In the genomic region with DNA sequence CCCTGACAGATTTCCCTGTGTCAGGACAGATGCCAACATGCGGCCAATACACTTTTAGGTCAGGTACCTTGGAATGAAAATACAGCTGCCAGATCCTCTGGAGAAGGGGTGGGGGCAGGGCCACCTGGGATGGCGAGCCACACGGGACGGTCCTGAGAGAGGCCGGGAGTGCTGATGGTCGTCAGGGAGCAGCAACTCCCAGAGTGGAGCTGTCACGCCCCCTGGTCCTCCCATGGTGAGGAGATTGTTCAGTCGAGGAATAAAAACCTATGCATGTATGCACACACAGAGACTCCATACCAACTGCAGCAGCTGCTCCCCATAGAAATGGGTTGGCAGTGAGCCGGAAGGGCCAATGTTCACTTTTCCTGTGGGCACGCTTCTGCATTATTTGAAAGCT, we compare ENCODE assay signal across 27 cellular contexts. TPM values are rescaled to one million over a fixed set of nuclear protein-coding genes. Genes with fewer than 3 reads are reported as not detected.
DNase-seq lines count a peak whose midpoint lies in the region; ATAC-seq, FAIRE-seq and TF ChIP-seq lines count a peak whose summit lies in the region.
"Had no signal": no experiment of that assay in that cellular context is flagged by ENCODE, and none has a peak within 500 bp of the region (broad histone marks: within the 10 kb centered on the region; RNA-seq: fewer than 3 reads in every experiment).

No MANE protein-coding gene starts in this region.

- H3K36me3 ChIP-seq in mammary epithelial cell (ENCODE audit: insufficient read depth, low read length), result no peaks in the 10 kb centered on the region
- H3K36me3 ChIP-seq in breast epithelium, result no peaks in the 10 kb centered on the region
- H3K36me3 ChIP-seq in GM12878 (ENCODE audit: control insufficient read depth in 2 of 2, insufficient read depth in 2 of 2, low read length in 1 of 2), result no peaks in the 10 kb centered on the region
- no peaks in the 10 kb centered on the region for H3K36me3 ChIP-seq in testis (ENCODE audit: low read depth, missing control alignments)
- no peaks in the 10 kb centered on the region for H3K36me3 ChIP-seq in H7 (replicated peaks; ENCODE audit: control insufficient read depth, insufficient read depth, low read length)
- H3K36me3 ChIP-seq: heart right ventricle, lower lobe of right lung, right lobe of liver, thyroid gland had no signal

- WGBS in mammary epithelial cell (ENCODE audit: low coverage, missing lambda C conversion rate), result 50% methylated on average over 9 of the region's 10 CpGs
- 84% methylated on average over 10 of the region's 10 CpGs for WGBS in GM12878 (ENCODE audit: insufficient coverage, insufficient replicate concordance, low lambda C conversion rate, missing lambda C conversion rate)
- WGBS in testis, 2 donors, result 73 to 79% methylated on average over 10 of the region's 10 CpGs

- H3K4me2 ChIP-seq in mammary epithelial cell (ENCODE audit: insufficient read depth, low read depth, low read length), result no peak overlapping the region
- H3K4me2 ChIP-seq in GM12878 (ENCODE audit: control insufficient read depth, insufficient read depth), result no peak overlapping the region

- SMC1A ChIA-PET in GM12878 (lab: Charles Lee; ENCODE audit: uncharacterized antibody, unreplicated experiment), result interaction anchor here (0.8 to 3.0 kb wide), 11 partner anchors 9 to 223 kb away, joined by 3 to 14 read pairs (median 4); no protein-coding TSS in a partner anchor

- FAIRE-seq in GM12878 (lab: Jason Lieb, UNC), result no peak
- FAIRE-seq: A204.1, TTC549 had no signal

- no peak overlapping the region for H3K4me3 Mint-ChIP-seq in nephron
- H3K4me3 Mint-ChIP-seq: effector memory CD8-positive, alpha-beta T cell; H9; neural crest cell had no signal

- POLR2A ChIA-PET in GM12878 (lab: Charles Lee), result interaction anchor here (1.7 kb wide), 1 partner anchor 21 kb away, joined by 5 read pairs; no protein-coding TSS in a partner anchor

- no peak for TF ChIP-seq EP300 in GM12878 (IDR thresholded peaks at IDR 0.05; ENCODE audit: borderline replicate concordance in 1 of 2, control insufficient read depth in 1 of 2, low read depth in 2 of 2, low read length in 2 of 2)

- no peak for TF ChIP-seq POLR2A in breast epithelium (IDR thresholded peaks at IDR 0.05)
- TF ChIP-seq POLR2A in GM12878 (IDR thresholded peaks at IDR 0.05; ENCODE audit: low read depth, low read length), result no peak
- TF ChIP-seq POLR2A in testis (IDR thresholded peaks at IDR 0.05), result no peak

- intact Hi-C loops in mammary epithelial cell (cut with micrococcal nuclease) (no loop called here), breast epithelium (cut with DNase I; ENCODE audit: low total_unique reads) (no loop called here), GM12878 (cut with micrococcal nuclease; ENCODE audit: unreplicated experiment) (no loop called here), Right ventricle myocardium inferior (cut with DNase I) (loop anchor here (10.0 kb wide), 1 partner anchor 158 kb away; no protein-coding TSS in a partner anchor), testis (cut with DNase I; ENCODE audit: low total_unique reads) (no loop called here)

- peaks cover 9% of the 10 kb centered on the region for H3K36me3 Mint-ChIP-seq in nephron (ENCODE audit: low read depth)

- in situ Hi-C loops in mammary epithelial cell (cut with MboI; ENCODE audit: low sequenced_read_pairs in 2 of 2) (no loop called here), GM12878 (cut with MboI) (no loop called here)

- no peak for TF ChIP-seq RAD21 in GM12878 (IDR thresholded peaks at IDR 0.05; ENCODE audit: insufficient read depth, low read depth, low read length)

- H2AFZ ChIP-seq in mammary epithelial cell (ENCODE audit: low read depth, low read length), result peak overlapping the region; percentile 34
- H2AFZ ChIP-seq in GM12878 (ENCODE audit: control insufficient read depth, low read depth, low read length), result peak overlapping the region; percentile 54; the same call in 1 of the 2 replicates

- H3K79me2 ChIP-seq in mammary epithelial cell (ENCODE audit: insufficient read depth, low read length), result no peaks in the 10 kb centered on the region
- no peaks in the 10 kb centered on the region for H3K79me2 ChIP-seq in GM12878 (ENCODE audit: control insufficient read depth, insufficient read depth, low read length)

- H3K4me3 ChIP-seq in mammary epithelial cell (replicated peaks in 1 of 3; ENCODE audit: insufficient read depth in 1 of 3, low read depth in 2 of 3, low read length in 3 of 3) (no peak overlapping the region), breast epithelium (no peak overlapping the region), GM12878 (no peak overlapping the region), testis (no peak overlapping the region), H7 (ENCODE audit: insufficient read depth, low read depth, low read length) (no peak overlapping the region)
- H3K4me3 ChIP-seq: body of pancreas, heart right ventricle, lower lobe of right lung, right lobe of liver, thyroid gland had no signal

- peaks cover 4% of the 10 kb centered on the region for H3K27me3 Mint-ChIP-seq in nephron (ENCODE audit: low read depth)
- H3K27me3 Mint-ChIP-seq: effector memory CD8-positive, alpha-beta T cell had no signal

- BruUV-seq in mammary epithelial cell (replicated peaks; lab: Mats Ljungman, UMichigan), result no TSS peak
- no TSS peak for BruUV-seq in GM12878 (replicated peaks; lab: Mats Ljungman, UMichigan)

- ATAC-seq in GM12878 (no peak), Right ventricle myocardium inferior (no peak), GM21737 (IDR thresholded peaks at IDR 0.05; ENCODE audit: unreplicated experiment) (no peak)
- ATAC-seq: body of pancreas; effector memory CD8-positive, alpha-beta T cell; heart right ventricle; lower lobe of right lung; Panc1; right lobe of liver had no signal

- dilution Hi-C loops in mammary epithelial cell (cut with HindIII; ENCODE audit: low sequenced_read_pairs), result no loop called here

- peak overlapping the region in 2 of 3 experiments; percentile 2 to 46 for H3K27ac Mint-ChIP-seq in nephron
- H3K27ac Mint-ChIP-seq: H9 had no signal

- H3K9me3 ChIP-seq in mammary epithelial cell (replicated peaks; ENCODE audit: insufficient read depth, low read length) (no peaks in the 10 kb centered on the region), breast epithelium (peaks cover 3 to 12% of the 10 kb centered on the region in 2 donors), GM12878 (replicated peaks; ENCODE audit: control insufficient read depth, insufficient read depth, low read length) (peaks cover 6% of the 10 kb centered on the region; the same call in 2 of the 3 replicates), testis (no peaks in the 10 kb centered on the region)
- H3K9me3 ChIP-seq: body of pancreas, right lobe of liver, thyroid gland had no signal

- H3K4me1 Mint-ChIP-seq in nephron, result peaks cover 10% of the 10 kb centered on the region

- RAD21 ChIA-PET in GM12878 (lab: Charles Lee; ENCODE audit: unreplicated experiment), result interaction anchor here (0.7 to 2.5 kb wide), 3 partner anchors 78 to 168 kb away, joined by 3 to 6 read pairs (median 3); no protein-coding TSS in a partner anchor

- H3K27ac ChIP-seq in mammary epithelial cell (ENCODE audit: insufficient read depth, low read depth, low read length) (no peak overlapping the region), breast epithelium (no peak overlapping the region), GM12878 (ENCODE audit: control insufficient read depth, insufficient read depth) (no peak overlapping the region), testis (no peak overlapping the region)
- H3K27ac ChIP-seq: body of pancreas, heart right ventricle, lower lobe of right lung, right lobe of liver, thyroid gland had no signal

- H3K27me3 ChIP-seq in mammary epithelial cell (ENCODE audit: insufficient read depth, low read length) (no peaks in the 10 kb centered on the region), breast epithelium (no peaks in the 10 kb centered on the region), GM12878 (replicated peaks in 1 of 2; ENCODE audit: control insufficient read depth in 2 of 2, insufficient read depth in 2 of 2, low read length in 1 of 2) (no peaks in the 10 kb centered on the region), testis (no peaks in the 10 kb centered on the region), H7 (ENCODE audit: control insufficient read depth, insufficient read depth, low read length) (no peaks in the 10 kb centered on the region)
- H3K27me3 ChIP-seq: body of pancreas, heart right ventricle, right lobe of liver, thyroid gland had no signal

- CTCF ChIA-PET in mammary epithelial cell (lab: Charles Lee; ENCODE audit: low non-redundant PET), result no interaction called here
- CTCF ChIA-PET in GM12878 (lab: Yijun Ruan, JAX), result interaction anchor here (0.6 to 3.0 kb wide), 5 partner anchors 22 to 527 kb away, joined by 3 to 10 read pairs (median 4); no protein-coding TSS in a partner anchor

- H4K20me1 ChIP-seq in mammary epithelial cell (ENCODE audit: insufficient read depth, low read length) (no peaks in the 10 kb centered on the region), GM12878 (ENCODE audit: control insufficient read depth, insufficient read depth) (no peaks in the 10 kb centered on the region)

- TF ChIP-seq CTCF in mammary epithelial cell (conservative IDR thresholded peaks at IDR 0.05 in 1 of 2, IDR thresholded peaks at IDR 0.05 in 1 of 2; ENCODE audit: extremely low read depth in 1 of 2, insufficient read depth in 1 of 2, low read depth in 1 of 2, low read length in 2 of 2) (no peak), breast epithelium (IDR thresholded peaks at IDR 0.05) (no peak), GM12878 (IDR thresholded peaks at IDR 0.05 in 2 of 3, conservative IDR thresholded peaks at IDR 0.05 in 1 of 3; ENCODE audit: control insufficient read depth in 2 of 3, extremely low read depth in 1 of 3, insufficient read depth in 1 of 3, low read depth in 3 of 3, low read length in 3 of 3) (no peak), nephron (IDR thresholded peaks at IDR 0.05; ENCODE audit: unreplicated experiment in 3 of 3) (no peak), testis (IDR thresholded peaks at IDR 0.05) (no peak)

- peaks cover 18% of the 10 kb centered on the region for H3K9me3 Mint-ChIP-seq in nephron

- H3K4me1 ChIP-seq in mammary epithelial cell (ENCODE audit: insufficient read depth, low read length) (peaks cover 3% of the 10 kb centered on the region), breast epithelium (no peaks in the 10 kb centered on the region), GM12878 (ENCODE audit: control insufficient read depth, insufficient read depth, low read length) (peaks cover 12% of the 10 kb centered on the region), testis (no peaks in the 10 kb centered on the region)
- H3K4me1 ChIP-seq: body of pancreas, lower lobe of right lung, right lobe of liver, thyroid gland had no signal

- H3K9ac ChIP-seq in mammary epithelial cell (ENCODE audit: insufficient read depth, low read length), result no peak overlapping the region
- no peak overlapping the region for H3K9ac ChIP-seq in GM12878 (ENCODE audit: control insufficient read depth, insufficient read depth, low read length)

- DNase-seq in mammary epithelial cell (no peak), breast epithelium (ENCODE audit: low spot score in 2 of 2) (no peak), GM12878 (ENCODE audit: low read depth, low spot score) (no peak), Right ventricle myocardium inferior (ENCODE audit: missing footprints) (no peak), testis (no peak), H7 (no peak)
- DNase-seq: activated T-cell treated with anti-CD3 and anti-CD28 coated beads, Interleukin-2, amount 50 U/mL, for 1 hour; body of pancreas; effector memory CD8-positive, alpha-beta T cell; foreskin fibroblast; H9; heart right ventricle; kidney glomerular epithelial cell; lower lobe of right lung; NCI-H1092 treated with DMSO at 0.1 percent for 48 hours; NCI-H1930; NCI-H526 treated with DMSO at 0.1 percent for 48 hours; stimulated activated CD4-positive, alpha-beta T cell treated with anti-CD3 and anti-CD28 coated beads, Interleukin-4, amount 100 ng/mL, for 4 hours; stimulated activated naive CD4-positive, alpha-beta T cell treated with Interleukin-2 at 50 U/mL for 16 hours; thyroid gland had no signal

RNA-seq across cellular contexts. Expression of gene SEMA4D, which starts 45.1 kb away (rescaled TPM):
- total RNA-seq in mammary epithelial cell (1 to 10 TPM; 1.7 to 2.3 TPM), breast epithelium (10 to 100 TPM in 2 of 3 donors, 1 to 10 TPM in 1; 9.9 to 24.6 (median 16.1) TPM), GM12878 (2014; rRNA removed) (42.2 and 49.8 TPM in 2 replicates), GM12878 (2014; rRNA removed; fragmentation: Illumina TruSeq; extraction: Trizol) (34.9 and 40.6 TPM in 2 replicates), GM12878 (2021) (120 and 136 TPM in 2 replicates), Right ventricle myocardium inferior (24.1 TPM), testis (10 to 100 TPM; 38.7 to 53.1 TPM)
- polyA plus RNA-seq in mammary epithelial cell (0.71 TPM), GM12878 (2011; rRNA removed) (24.7 and 30.8 TPM in 2 replicates), GM12878 (2014; fragmentation: Illumina TruSeq; extraction: Trizol) (31.9 and 57.1 TPM in 2 replicates), GM12878 (2014; fragmentation: Nextera tagmentation; extraction: Ambion mirVana) (10 to 100 TPM; 15.1 to 22.7 TPM), GM12878 (2014; rRNA removed) (55.0 and 64.8 TPM in 2 replicates), GM12878 (2016; fragmentation: Nextera tagmentation; extraction: Ambion mirVana) (10 to 100 TPM; 35.1 to 44.1 TPM), testis (ENCODE audit: insufficient read depth, low read depth, low replicate concordance) (26.2 TPM)
- polyA minus RNA-seq in mammary epithelial cell, result 2.5 TPM
- 179 and 180 TPM in 2 replicates for total RNA-seq in GM12878 (2013; cell fraction: nucleolus; rRNA removed)
- 38.6 TPM for polyA plus RNA-seq in GM12878 (2011; ENCODE audit: low read depth)
- polyA plus RNA-seq in GM12878 (2011; cell fraction: cytosol; rRNA removed), result 36.3 and 42.2 TPM in 2 replicates
- 273 and 286 TPM in 2 replicates for polyA plus RNA-seq in GM12878 (2011; cell fraction: nucleus; rRNA removed)
- polyA plus RNA-seq in GM12878 (2012), result 68.5 and 75.6 TPM in 2 replicates
- 35.0 and 57.4 TPM in 2 replicates for polyA minus RNA-seq in GM12878 (2011; rRNA and poly(A)+ RNA removed)
- polyA minus RNA-seq in GM12878 (2011; cell fraction: cytosol; rRNA and poly(A)+ RNA removed), result 40.2 and 46.0 TPM in 2 replicates
- polyA minus RNA-seq in GM12878 (2011; cell fraction: nucleus; rRNA and poly(A)+ RNA removed), result 77.4 and 123 TPM in 2 replicates
- 17.0 and 23.6 TPM in 2 replicates for total RNA-seq in H7 (2014; rRNA removed; shearing (Covaris generic))
